ENCODE assay signal across 11 cellular contexts in genomic region chr10:75428434-75429158, GRCh38. TPM values are rescaled to one million over a fixed set of nuclear protein-coding genes. Genes with fewer than 3 reads are reported as not detected.
DNase-seq lines count a peak whose midpoint lies in the region; ATAC-seq, FAIRE-seq and TF ChIP-seq lines count a peak whose summit lies in the region.
"Had no signal": no experiment of that assay in that cellular context is flagged by ENCODE, and none has a peak within 500 bp of the region (broad histone marks: within the 10 kb centered on the region; RNA-seq: fewer than 3 reads in every experiment).

No MANE protein-coding gene starts in this region.

- H3K79me2 ChIP-seq in keratinocyte (ENCODE audit: control insufficient read depth, insufficient read depth, low read length): no peaks in the 10 kb centered on the region

- peak overlapping the region in 8 of 10 donors; percentile 15 to 94 (median 84) for H3K27ac ChIP-seq in heart right ventricle
- H3K27ac ChIP-seq in keratinocyte (ENCODE audit: control insufficient read depth, insufficient read depth, low read length): peak overlapping the region; percentile 37
- peak overlapping the region in 1 of 2 donors; percentile 65 for H3K27ac ChIP-seq in left lung

- DNase-seq in heart right ventricle (no peak), Right ventricle myocardium superior (no peak), SKM-1 treated with dmso at 0.1 percent for 144 hours (lab: John Stamatoyannopoulos, UW; ENCODE audit: unreplicated experiment) (peak; percentile 32), keratinocyte (ENCODE audit: low read depth, low spot score) (no peak), urothelium cell line (ENCODE audit: low spot score) (peak; percentile 77), left lung (no peak), NCI-H1092 (lab: John Stamatoyannopoulos, UW) (no peak), DMS79 treated with DMSO at 0.1 percent for 48 hours (lab: John Stamatoyannopoulos, UW) (no peak)
- DNase-seq: activated T-cell treated with anti-CD3 and anti-CD28 coated beads, Interleukin-2, amount 50 U/mL, for 48 hours; NCI-H2081 had no signal

- dilution Hi-C loops in keratinocyte (cut with MboI; ENCODE audit: extremely low pct_ligation_motif_present, low sequenced_read_pairs): no loop called here

- no peaks in the 10 kb centered on the region for H3K9me3 ChIP-seq in heart right ventricle
- no peaks in the 10 kb centered on the region for H3K9me3 ChIP-seq in keratinocyte (ENCODE audit: control insufficient read depth, low read depth, low read length)
- H3K9me3 ChIP-seq in left lung: no peaks in the 10 kb centered on the region

- no peaks in the 10 kb centered on the region for H4K20me1 ChIP-seq in keratinocyte (ENCODE audit: control insufficient read depth, extremely low read depth, insufficient read depth, low read length)

- no peaks in the 10 kb centered on the region for H3K9me1 ChIP-seq in keratinocyte (ENCODE audit: control insufficient read depth, extremely low read depth, insufficient read depth, low read length)

- FAIRE-seq in keratinocyte (lab: Jason Lieb, UNC): peak; percentile 86
- FAIRE-seq in urothelium cell line (lab: Jason Lieb, UNC): peak; percentile 52

- ATAC-seq in heart right ventricle: peak in 4 of 8 donors; percentile 2 to 21 (median 13)
- ATAC-seq in Right ventricle myocardium superior (ENCODE audit: poor library complexity): no peak
- ATAC-seq in left lung: no peak

- intact Hi-C loops in heart right ventricle (cut with DNase I) (no loop called here), Right ventricle myocardium superior (cut with DNase I) (no loop called here), left lung (cut with DNase I) (no loop called here)

- no peaks in the 10 kb centered on the region for H3K27me3 ChIP-seq in heart right ventricle
- H3K27me3 ChIP-seq in keratinocyte (ENCODE audit: control insufficient read depth, extremely low read depth, insufficient read depth, low read length): no peaks in the 10 kb centered on the region
- no peaks in the 10 kb centered on the region for H3K27me3 ChIP-seq in left lung

- H3K9ac ChIP-seq in keratinocyte (ENCODE audit: control insufficient read depth, extremely low read depth, insufficient read depth, low read length): no peak overlapping the region

- H3K4me3 ChIP-seq in heart right ventricle (no peak overlapping the region), keratinocyte (ENCODE audit: control insufficient read depth in 2 of 3, extremely low read depth in 1 of 3, insufficient read depth in 2 of 3, low read depth in 1 of 3, low read length in 3 of 3) (no peak overlapping the region), left lung (no peak overlapping the region)

- H3K4me2 ChIP-seq in keratinocyte (ENCODE audit: control insufficient read depth, extremely low read depth, insufficient read depth, low read depth, low read length): peak overlapping the region; percentile 19

- H3K4me1 ChIP-seq in heart right ventricle (peaks cover 7 to 60% (median 53%) of the 10 kb centered on the region in 9 donors), keratinocyte (ENCODE audit: control insufficient read depth, extremely low read depth, insufficient read depth, low read length) (peaks cover 48% of the 10 kb centered on the region), left lung (peaks cover 24 to 67% of the 10 kb centered on the region in 2 donors)

- 50 to 67% methylated on average over 9 of the region's 9 CpGs for WGBS in heart right ventricle, 2 donors

- H2AFZ ChIP-seq in keratinocyte (ENCODE audit: control insufficient read depth, low read length): no peak overlapping the region

- H3K36me3 ChIP-seq in heart right ventricle (no peaks in the 10 kb centered on the region), keratinocyte (ENCODE audit: control insufficient read depth in 2 of 2, extremely low read depth in 1 of 2, insufficient read depth in 2 of 2, low read length in 2 of 2) (no peaks in the 10 kb centered on the region), left lung (no peaks in the 10 kb centered on the region)

- no peak for TF ChIP-seq CTCF in heart right ventricle (IDR thresholded peaks at IDR 0.05)
- TF ChIP-seq CTCF in keratinocyte (optimal IDR thresholded peaks at IDR 0.05 in 1 of 3, IDR thresholded peaks at IDR 0.05 in 1 of 3, conservative IDR thresholded peaks at IDR 0.05 in 1 of 3; ENCODE audit: extremely low read depth in 1 of 3, insufficient read depth in 2 of 3, low read length in 3 of 3): no peak
- TF ChIP-seq CTCF in left lung (IDR thresholded peaks at IDR 0.05): no peak

RNA-seq across cellular contexts. Expression of gene LRMDA, which starts 2.8 kb away (rescaled TPM):
- total RNA-seq in heart right ventricle (10 to 100 TPM in 9 of 10 donors, 1 to 10 TPM in 1; 4.7 to 59.8 (median 13.6) TPM), Right ventricle myocardium superior (26.3 TPM), left lung (10 to 100 TPM; 16.3 to 21.0 TPM)
- polyA plus RNA-seq in heart right ventricle (1 to 10 TPM; 4.0 to 8.3 TPM), keratinocyte (0.46 TPM in 1 of 3 replicates, not detected in the others)
- polyA plus RNA-seq in keratinocyte (2011; ENCODE audit: low read depth): not detected
- polyA plus RNA-seq in keratinocyte (2011; cell fraction: cytosol; rRNA removed): 0.32 TPM in 1 of 2 replicates, not detected in the other
- 0.60 TPM in 1 of 2 replicates, not detected in the other for polyA plus RNA-seq in keratinocyte (2011; cell fraction: nucleus; rRNA removed)
- polyA plus RNA-seq in keratinocyte (2012; ENCODE audit: low replicate concordance): not detected in 2 replicates
- 1.0 TPM in 1 of 3 replicates, not detected in the others for polyA minus RNA-seq in keratinocyte
- polyA minus RNA-seq in keratinocyte (2011; cell fraction: cytosol; rRNA and poly(A)+ RNA removed): not detected
- 2.6 TPM in 1 of 2 replicates, not detected in the other for polyA minus RNA-seq in keratinocyte (2011; cell fraction: nucleus; rRNA and poly(A)+ RNA removed)
- total RNA-seq: T-helper 2 cell treated with Interferon-gamma antibody and Interleukin-4, amounts not matched to agents 100 ng/mL and 5 ng/mL, for 36 hours had no signal

RNA-seq across cellular contexts. Expression of gene ZNF503, which starts 27.0 kb away (rescaled TPM):
- total RNA-seq in heart right ventricle (1 to 10 TPM; 2.5 to 9.7 (median 4.1) TPM), Right ventricle myocardium superior (6.8 TPM), left lung (10 to 100 TPM; 32.7 to 34.2 TPM)
- polyA plus RNA-seq in heart right ventricle (1 to 10 TPM; 5.2 to 5.6 TPM), keratinocyte (1.5 to 3.1 TPM (median 2.8 TPM) in 3 replicates)
- polyA plus RNA-seq in keratinocyte (2011; ENCODE audit: low read depth): 5.3 TPM
- polyA plus RNA-seq in keratinocyte (2011; cell fraction: cytosol; rRNA removed): 1.6 and 3.4 TPM in 2 replicates
- 7.3 and 10.0 TPM in 2 replicates for polyA plus RNA-seq in keratinocyte (2011; cell fraction: nucleus; rRNA removed)
- 8.2 and 11.6 TPM in 2 replicates for polyA plus RNA-seq in keratinocyte (2012; ENCODE audit: low replicate concordance)
- polyA minus RNA-seq in keratinocyte: 0.32 to 1.7 TPM (median 1.3 TPM) in 3 replicates
- polyA minus RNA-seq in keratinocyte (2011; cell fraction: cytosol; rRNA and poly(A)+ RNA removed): 18.0 TPM
- polyA minus RNA-seq in keratinocyte (2011; cell fraction: nucleus; rRNA and poly(A)+ RNA removed): 13.2 and 16.4 TPM in 2 replicates

Comparison
In these comparisons a context has a peak if more than half of its experiments do, and no peak if none do; other contexts are left out.
1. DNase-seq: peak in SKM-1 treated with dmso at 0.1 percent for 144 hours (single experiment) and urothelium cell line (single experiment); none in heart right ventricle (0 of 2), Right ventricle myocardium superior (single experiment), keratinocyte (single experiment), left lung (0 of 2), NCI-H1092 (single experiment) and DMS79 treated with DMSO at 0.1 percent for 48 hours (single experiment).